ENCODE assay signal across 13 cellular contexts in genomic region chr2:8247905-8248622, GRCh38.
DNase-seq lines count a peak whose midpoint lies in the region; ATAC-seq and TF ChIP-seq lines count a peak whose summit lies in the region.
"Had no signal": no experiment of that assay in that cellular context is flagged by ENCODE, and none has a peak within 500 bp of the region (broad histone marks: within the 10 kb centered on the region; RNA-seq: fewer than 3 reads in every experiment).

No MANE protein-coding gene starts in this region.

- 0 out of 2 replicates have a peak overlapping the region, but pooled peaks have one; percentile 12 for H3K9ac ChIP-seq in Karpas-422 (ENCODE audit: low read length)
- H3K9ac ChIP-seq in mesenchymal stem cell (ENCODE audit: low read length), result peak overlapping the region; percentile 80

- H3K79me1 ChIP-seq in mesenchymal stem cell (replicated peaks; ENCODE audit: low read length, poor library complexity, severe bottlenecking), result no peaks in the 10 kb centered on the region

- H3K36me3 Mint-ChIP-seq in dendritic cell treated with granulocyte-macrophage colony-stimulating factor and Interleukin-4, amounts not matched to agents 40 ng/mL and 50 ng/mL, for 4 days (ENCODE audit: low read depth), result peaks cover 26% of the 10 kb centered on the region
- H3K36me3 Mint-ChIP-seq: IgD-negative memory B cell had no signal

- H3K4me3 Mint-ChIP-seq in dendritic cell treated with granulocyte-macrophage colony-stimulating factor and Interleukin-4, amounts not matched to agents 40 ng/mL and 50 ng/mL, for 4 days, result no peak overlapping the region
- H3K4me3 Mint-ChIP-seq: IgD-negative memory B cell had no signal

- no peaks in the 10 kb centered on the region for H3K27me3 Mint-ChIP-seq in dendritic cell treated with granulocyte-macrophage colony-stimulating factor and Interleukin-4, amounts not matched to agents 40 ng/mL and 50 ng/mL, for 4 days

- H3K4me1 ChIP-seq in Karpas-422 (ENCODE audit: low read length) (peaks cover 59% of the 10 kb centered on the region), mesenchymal stem cell (ENCODE audit: control insufficient read depth, insufficient read depth, low read depth, low read length) (peaks cover 6% of the 10 kb centered on the region), thoracic aorta (ENCODE audit: control insufficient read depth in 1 of 2, low read depth in 2 of 2) (peaks cover 19 to 45% of the 10 kb centered on the region in 2 donors)
- H3K4me1 ChIP-seq: transverse colon had no signal

- peaks cover 7% of the 10 kb centered on the region; the same call in 1 of the 2 replicates for H3K36me3 ChIP-seq in Karpas-422 (ENCODE audit: insufficient read depth, low read length)
- H3K36me3 ChIP-seq in mesenchymal stem cell (ENCODE audit: control insufficient read depth in 1 of 2, insufficient read depth in 2 of 2, low read depth in 1 of 2, low read length in 2 of 2), result no peaks in the 10 kb centered on the region
- no peaks in the 10 kb centered on the region for H3K36me3 ChIP-seq in thoracic aorta
- H3K36me3 ChIP-seq: transverse colon had no signal

- peaks cover 32% of the 10 kb centered on the region for H3K9me3 Mint-ChIP-seq in dendritic cell treated with granulocyte-macrophage colony-stimulating factor and Interleukin-4, amounts not matched to agents 40 ng/mL and 50 ng/mL, for 4 days

- H2BK12ac ChIP-seq in mesenchymal stem cell (ENCODE audit: low read length in 2 of 2), result no peak overlapping the region

- intact Hi-C loops in dendritic cell treated with granulocyte-macrophage colony-stimulating factor and Interleukin-4, amounts not matched to agents 40 ng/mL and 50 ng/mL, for 4 days (cut with micrococcal nuclease), result no loop called here
- intact Hi-C loops in posterior cingulate gyrus (cut with DNase I), result no loop called here

- H3K14ac ChIP-seq in mesenchymal stem cell (ENCODE audit: low read length in 2 of 2), result peak overlapping the region in 1 of 2 experiments; percentile 2

- no peak for TF ChIP-seq CTCF in thoracic aorta (IDR thresholded peaks at IDR 0.05)

- H3K4me1 Mint-ChIP-seq in dendritic cell treated with granulocyte-macrophage colony-stimulating factor and Interleukin-4, amounts not matched to agents 40 ng/mL and 50 ng/mL, for 4 days (ENCODE audit: low read depth), result peaks cover 71% of the 10 kb centered on the region

- no peak overlapping the region for H2BK120ac ChIP-seq in mesenchymal stem cell (ENCODE audit: low read depth, low read length)

- H3K23ac ChIP-seq in mesenchymal stem cell (ENCODE audit: low read length in 2 of 2), result no peak overlapping the region

- H4K8ac ChIP-seq in mesenchymal stem cell (ENCODE audit: low read length), result no peak overlapping the region

- H3K4me2 ChIP-seq in Karpas-422 (ENCODE audit: low read depth, low read length, poor library complexity, severe bottlenecking) (peak overlapping the region; percentile 63), mesenchymal stem cell (ENCODE audit: low read length, poor library complexity, severe bottlenecking) (no peak overlapping the region)

- H2BK5ac ChIP-seq in mesenchymal stem cell (ENCODE audit: low read depth, low read length, poor library complexity, severe bottlenecking), result no peak overlapping the region

- H2AFZ ChIP-seq in Karpas-422 (ENCODE audit: low read length) (peak overlapping the region; percentile 23; the same call in 1 of the 2 replicates), mesenchymal stem cell (ENCODE audit: low read depth, low read length) (peak overlapping the region; percentile 65)

- H3K9me2 ChIP-seq in Karpas-422 (replicated peaks; ENCODE audit: insufficient read depth, low read length), result no peaks in the 10 kb centered on the region

- no peak overlapping the region for H2BK15ac ChIP-seq in mesenchymal stem cell (ENCODE audit: low read depth, poor library complexity, severe bottlenecking)

- H3K4me3 ChIP-seq in Karpas-422 (ENCODE audit: low read length), result peak overlapping the region; percentile 20; the same call in 1 of the 2 replicates
- peak overlapping the region in 1 of 2 experiments; percentile 48 for H3K4me3 ChIP-seq in mesenchymal stem cell (ENCODE audit: insufficient read depth in 1 of 2, low read depth in 1 of 2, low read length in 2 of 2)
- peak overlapping the region; percentile 51 for H3K4me3 ChIP-seq in thoracic aorta
- H3K4me3 ChIP-seq: transverse colon had no signal

- no peak overlapping the region for H4K91ac ChIP-seq in mesenchymal stem cell (ENCODE audit: low read length)

- H3K27ac Mint-ChIP-seq in dendritic cell treated with granulocyte-macrophage colony-stimulating factor and Interleukin-4, amounts not matched to agents 40 ng/mL and 50 ng/mL, for 4 days, result peak overlapping the region; percentile 60
- H3K27ac Mint-ChIP-seq: IgD-negative memory B cell had no signal

- 69% methylated on average over 9 of the region's 11 CpGs for WGBS in mesenchymal stem cell

- H3K27ac ChIP-seq in Karpas-422 (ENCODE audit: low read length) (no peak overlapping the region), mesenchymal stem cell (ENCODE audit: low read length, poor library complexity, severe bottlenecking) (no peak overlapping the region), thoracic aorta (peak overlapping the region; percentile 95 to 97)
- H3K27ac ChIP-seq: transverse colon had no signal

- peaks cover 8% of the 10 kb centered on the region for H3K9me3 ChIP-seq in Karpas-422 (ENCODE audit: low read length)
- peaks cover 7% of the 10 kb centered on the region for H3K9me3 ChIP-seq in mesenchymal stem cell (ENCODE audit: control insufficient read depth, low read length)
- no peaks in the 10 kb centered on the region for H3K9me3 ChIP-seq in thoracic aorta
- H3K9me3 ChIP-seq: transverse colon had no signal

- peak; percentile 75 for ATAC-seq in thoracic aorta (ENCODE audit: insufficient number of reproducible peaks, low FRiP score, low read depth)
- no peak for ATAC-seq in HG03442 (IDR thresholded peaks at IDR 0.05; ENCODE audit: unreplicated experiment)
- no peak for ATAC-seq in GM21717 (IDR thresholded peaks at IDR 0.05; ENCODE audit: unreplicated experiment)

- DNase-seq in Karpas-422, result peak; percentile 55
- DNase-seq in mesenchymal stem cell, result peak; percentile 30
- DNase-seq in thoracic aorta (ENCODE audit: low spot score), result no peak
- DNase-seq in posterior cingulate gyrus, result no peak
- DNase-seq: mesendoderm; NCI-H1092; NCI-H2171 treated with DMSO at 0.1 percent for 48 hours; stimulated activated CD4-positive, alpha-beta T cell treated with anti-CD3 and anti-CD28 coated beads, Interleukin-15, amount 100 ng/mL, for 24 hours; transverse colon had no signal

- no peak overlapping the region for H2AK5ac ChIP-seq in mesenchymal stem cell (ENCODE audit: low read length, severe bottlenecking)

- H3K27me3 ChIP-seq in Karpas-422 (ENCODE audit: low read length) (no peaks in the 10 kb centered on the region), mesenchymal stem cell (ENCODE audit: control insufficient read depth in 1 of 2, insufficient read depth in 1 of 2, low read length in 2 of 2) (no peaks in the 10 kb centered on the region), thoracic aorta (replicated peaks; ENCODE audit: insufficient read depth) (no peaks in the 10 kb centered on the region)
- H3K27me3 ChIP-seq: transverse colon had no signal

- H3K18ac ChIP-seq in mesenchymal stem cell (ENCODE audit: low read depth in 1 of 2, low read length in 2 of 2), result no peak overlapping the region

- H3K4ac ChIP-seq in mesenchymal stem cell (ENCODE audit: low read depth in 1 of 2, low read length in 2 of 2), result no peak overlapping the region

- H4K20me1 ChIP-seq in Karpas-422 (ENCODE audit: insufficient read depth, low read depth, low read length), result no peaks in the 10 kb centered on the region

- no peaks in the 10 kb centered on the region for H3K79me2 ChIP-seq in Karpas-422 (ENCODE audit: low read length)

Comparison
In these comparisons a context has a peak if more than half of its experiments do, and no peak if none do; other contexts are left out.
1. DNase-seq: peak in Karpas-422 (single experiment) and mesenchymal stem cell (single experiment); none in thoracic aorta (single experiment) and posterior cingulate gyrus (0 of 10).
2. H3K27ac ChIP-seq: peak in thoracic aorta (2 of 2); none in Karpas-422 (single experiment) and mesenchymal stem cell (single experiment).